11 cellular contexts compared by ENCODE assay signal in the genomic region with DNA sequence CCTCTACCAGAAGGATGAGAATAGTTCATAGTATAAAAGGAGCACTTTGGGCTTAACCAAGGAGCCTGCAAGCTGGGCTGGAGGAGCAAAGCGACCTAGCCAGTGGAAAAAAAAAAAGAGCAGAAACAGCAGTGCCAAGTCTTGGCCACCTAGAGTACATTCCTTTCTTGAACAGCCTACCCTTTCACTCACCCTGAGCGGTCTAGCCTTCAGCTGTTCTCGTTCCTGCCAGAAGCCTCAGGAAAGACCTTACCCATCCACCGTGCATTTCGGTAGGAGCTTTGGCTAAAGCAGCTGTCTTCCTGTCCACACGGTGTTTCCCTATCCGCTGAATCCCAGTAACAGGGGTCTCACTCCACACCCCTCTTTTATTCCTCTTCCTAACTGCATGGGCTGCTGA.
A peak's percentile ranks its signal among the peaks of the same experiment; 100 is the strongest.
DNase-seq lines count a peak whose midpoint lies in the region; ATAC-seq and TF ChIP-seq lines count a peak whose summit lies in the region.
"Had no signal": no experiment of that assay in that cellular context is flagged by ENCODE, and none has a peak within 500 bp of the region (broad histone marks: within the 10 kb centered on the region; RNA-seq: fewer than 3 reads in every experiment).

No MANE protein-coding gene starts in this region.

- no peak overlapping the region for H3K4ac ChIP-seq in mesenchymal stem cell (ENCODE audit: low read depth in 1 of 2, low read length in 2 of 2)

- H4K8ac ChIP-seq in mesenchymal stem cell (ENCODE audit: low read length) = no peak overlapping the region

- H3K36me3 ChIP-seq in mesenchymal stem cell (ENCODE audit: control insufficient read depth in 1 of 2, insufficient read depth in 2 of 2, low read depth in 1 of 2, low read length in 2 of 2) (no peaks in the 10 kb centered on the region), upper lobe of left lung (no peaks in the 10 kb centered on the region)

- no peak overlapping the region for H4K91ac ChIP-seq in mesenchymal stem cell (ENCODE audit: low read length)

- H3K4me1 ChIP-seq in mesenchymal stem cell (ENCODE audit: control insufficient read depth, insufficient read depth, low read depth, low read length) = no peaks in the 10 kb centered on the region
- H3K4me1 ChIP-seq in upper lobe of left lung = peaks cover 5 to 11% (median 8%) of the 10 kb centered on the region in 4 donors

- H2BK120ac ChIP-seq in mesenchymal stem cell (ENCODE audit: low read depth, low read length) = no peak overlapping the region

- H3K14ac ChIP-seq in mesenchymal stem cell (ENCODE audit: low read length in 2 of 2) = peak overlapping the region in 1 of 2 experiments; percentile 44

- no peaks in the 10 kb centered on the region for H3K79me1 ChIP-seq in mesenchymal stem cell (replicated peaks; ENCODE audit: low read length, poor library complexity, severe bottlenecking)

- 91% methylated on average over 7 of the region's 7 CpGs for WGBS in mesenchymal stem cell
- WGBS in upper lobe of left lung, 2 donors = 51 to 54% methylated on average over 7 of the region's 7 CpGs

- H3K4me3 ChIP-seq in dorsolateral prefrontal cortex (peak overlapping the region in 56 of 59 donors; percentile 5 to 65 (median 42)), mesenchymal stem cell (ENCODE audit: insufficient read depth in 1 of 2, low read depth in 1 of 2, low read length in 2 of 2) (peak overlapping the region in 1 of 2 experiments; percentile 77), upper lobe of left lung (peak overlapping the region in 3 of 4 donors; percentile 3 to 31 (median 18))

- H2AK5ac ChIP-seq in mesenchymal stem cell (ENCODE audit: low read length, severe bottlenecking) = no peak overlapping the region

- H3K27ac ChIP-seq in dorsolateral prefrontal cortex = peak overlapping the region in 38 of 59 donors; percentile 1 to 83 (median 57)
- no peak overlapping the region for H3K27ac ChIP-seq in mesenchymal stem cell (ENCODE audit: low read length, poor library complexity, severe bottlenecking)
- peak overlapping the region in 3 of 4 donors; percentile 25 to 46 (median 40) for H3K27ac ChIP-seq in upper lobe of left lung
- H3K27ac ChIP-seq: HL-60 had no signal

- no peak overlapping the region for H3K18ac ChIP-seq in mesenchymal stem cell (ENCODE audit: low read depth in 1 of 2, low read length in 2 of 2)

- no peak overlapping the region for H3K23ac ChIP-seq in mesenchymal stem cell (ENCODE audit: low read length in 2 of 2)

- H3K4me2 ChIP-seq in mesenchymal stem cell (ENCODE audit: low read length, poor library complexity, severe bottlenecking) = no peak overlapping the region

- H3K9me3 ChIP-seq in mesenchymal stem cell (ENCODE audit: control insufficient read depth, low read length) (no peaks in the 10 kb centered on the region), upper lobe of left lung (no peaks in the 10 kb centered on the region)

- H2BK5ac ChIP-seq in mesenchymal stem cell (ENCODE audit: low read depth, low read length, poor library complexity, severe bottlenecking) = no peak overlapping the region

- DNase-seq in NCI-H524 treated with DMSO at 0.1 percent for 48 hours (lab: John Stamatoyannopoulos, UW) (peak; percentile 12), dorsolateral prefrontal cortex (peak in 2 of 10 donors; percentile 5 to 57), mesenchymal stem cell (no peak), upper lobe of left lung (no peak), NCI-H774 (lab: John Stamatoyannopoulos, UW) (no peak), COLO668 (lab: John Stamatoyannopoulos, UW; ENCODE audit: unreplicated experiment) (no peak)
- DNase-seq in stimulated activated CD8-positive, alpha-beta memory T cell treated with anti-CD3 and anti-CD28 coated beads, Interleukin-4, amount 100 ng/mL, for 48 hours = no peak
- DNase-seq: activated CD4-positive, alpha-beta T cell treated with anti-CD3 and anti-CD28 coated beads, Interleukin-2, amount 50 U/mL, for 4 hours; NCI-H526 had no signal

- no peaks in the 10 kb centered on the region for H3K27me3 ChIP-seq in dorsolateral prefrontal cortex
- peaks cover 0 to 3% of the 10 kb centered on the region in 2 experiments for H3K27me3 ChIP-seq in mesenchymal stem cell (ENCODE audit: control insufficient read depth in 1 of 2, insufficient read depth in 1 of 2, low read length in 2 of 2)
- H3K27me3 ChIP-seq in upper lobe of left lung = no peaks in the 10 kb centered on the region

- TF ChIP-seq CTCF in dorsolateral prefrontal cortex (IDR thresholded peaks at IDR 0.05 in 54 of 56, conservative IDR thresholded peaks at IDR 0.05 in 2 of 56; ENCODE audit: low read depth in 1 of 56, partially characterized antibody in 56 of 56) (no peak), upper lobe of left lung (IDR thresholded peaks at IDR 0.05) (no peak)

- intact Hi-C loops in dorsolateral prefrontal cortex (cut with DNase I) = no loop called here

- no peak for TF ChIP-seq POLR2A in upper lobe of left lung (IDR thresholded peaks at IDR 0.05)

- H3K9ac ChIP-seq in mesenchymal stem cell (ENCODE audit: low read length) = peak overlapping the region; percentile 85

- H2BK12ac ChIP-seq in mesenchymal stem cell (ENCODE audit: low read length in 2 of 2) = no peak overlapping the region

- no peak for TF ChIP-seq EP300 in upper lobe of left lung (IDR thresholded peaks at IDR 0.05)

- ATAC-seq in upper lobe of left lung (ENCODE audit: low FRiP score in 2 of 2) (peak; percentile 59 to 78), HG03565 (IDR thresholded peaks at IDR 0.05; ENCODE audit: unreplicated experiment) (no peak)

- no peak overlapping the region for H2AFZ ChIP-seq in mesenchymal stem cell (ENCODE audit: low read depth, low read length)

- H2BK15ac ChIP-seq in mesenchymal stem cell (ENCODE audit: low read depth, poor library complexity, severe bottlenecking) = no peak overlapping the region
